Comparison of ENCODE assay signal across 8 cellular contexts in genomic region chr6:79868098-79868722, GRCh38.
DNase-seq lines count a peak whose midpoint lies in the region; ATAC-seq, FAIRE-seq and TF ChIP-seq lines count a peak whose summit lies in the region.

No MANE protein-coding gene starts in this region.

- H3K4me1 ChIP-seq in tibial artery: peaks cover 0 to 8% (median 2%) of the 10 kb centered on the region in 4 donors

- no peaks in the 10 kb centered on the region for H3K27me3 ChIP-seq in bronchial epithelial cell (ENCODE audit: control insufficient read depth, insufficient read depth, low read length)
- no peaks in the 10 kb centered on the region for H3K27me3 ChIP-seq in kidney epithelial cell (ENCODE audit: control insufficient read depth, insufficient read depth, low read length)
- H3K27me3 ChIP-seq in tibial artery: no peaks in the 10 kb centered on the region

- no peaks in the 10 kb centered on the region for H3K9me3 ChIP-seq in tibial artery

- H3K4me3 ChIP-seq in bronchial epithelial cell (ENCODE audit: low read depth, low read length) (no peak overlapping the region), kidney epithelial cell (ENCODE audit: low read depth, low read length) (peak overlapping the region; percentile 10), tibial artery (no peak overlapping the region)

- H3K27ac ChIP-seq in tibial artery: no peak overlapping the region

- intact Hi-C loops in tibial artery (cut with DNase I; ENCODE audit: low total_unique reads): no loop called here

- FAIRE-seq in bronchial epithelial cell (lab: Jason Lieb, UNC): no peak

- no peaks in the 10 kb centered on the region for H3K36me3 ChIP-seq in bronchial epithelial cell (ENCODE audit: control insufficient read depth, insufficient read depth, low read length)
- H3K36me3 ChIP-seq in kidney epithelial cell (ENCODE audit: control insufficient read depth, insufficient read depth, low read length): no peaks in the 10 kb centered on the region
- no peaks in the 10 kb centered on the region for H3K36me3 ChIP-seq in tibial artery

- DNase-seq in COLO668 (lab: John Stamatoyannopoulos, UW; ENCODE audit: unreplicated experiment) (peak; percentile 31), M059J (ENCODE audit: low read depth) (peak; percentile 74), OCI-M1 (lab: John Stamatoyannopoulos, UW) (peak; percentile 95), bronchial epithelial cell (ENCODE audit: low read depth) (peak; percentile 74), kidney epithelial cell (ENCODE audit: low read depth) (peak; percentile 23), tibial artery (no peak)

- peak; percentile 62 for TF ChIP-seq CTCF in bronchial epithelial cell (IDR thresholded peaks at IDR 0.05; ENCODE audit: insufficient read depth, low read length, severe bottlenecking)
- TF ChIP-seq CTCF in kidney epithelial cell (IDR thresholded peaks at IDR 0.05; ENCODE audit: insufficient read depth, low read length, poor library complexity, severe bottlenecking): peak; percentile 55
- peak; percentile 26 to 31 for TF ChIP-seq CTCF in tibial artery (IDR thresholded peaks at IDR 0.05)

- ATAC-seq in GM18870 (IDR thresholded peaks at IDR 0.05; ENCODE audit: unreplicated experiment): peak; percentile 44
- ATAC-seq in HG03520 (IDR thresholded peaks at IDR 0.05; ENCODE audit: unreplicated experiment): no peak

Comparison
In these comparisons a context has a peak if more than half of its experiments do, and no peak if none do; other contexts are left out.
1. DNase-seq: peak in COLO668 (single experiment), M059J (single experiment), OCI-M1 (single experiment), bronchial epithelial cell (single experiment) and kidney epithelial cell (single experiment); none in tibial artery (0 of 2).
2. Peak in every context shown above with its lines, with median percentiles within 50 percentile points of each other: CTCF ChIP-seq.